In the genomic region with DNA sequence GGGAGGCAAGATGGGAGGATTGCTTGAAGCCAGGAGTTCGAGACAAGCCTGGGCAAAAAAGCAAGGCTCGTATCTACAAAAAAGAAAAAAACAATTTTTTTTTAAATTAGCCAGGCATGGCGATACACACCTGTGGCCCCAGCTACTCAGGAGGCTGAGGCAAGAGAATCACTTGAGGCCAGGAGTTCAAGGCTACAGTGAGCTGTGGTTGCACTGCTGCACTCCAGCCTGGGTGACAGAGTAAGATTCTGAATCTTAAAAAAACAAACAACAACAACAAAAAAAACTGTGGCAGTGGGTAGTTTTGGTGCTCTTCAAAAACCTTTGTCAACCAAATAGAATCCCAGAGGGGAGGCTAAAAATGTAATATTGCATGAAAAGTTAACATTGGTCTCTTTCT, we compare ENCODE assay signal across 1 cellular context.
TF ChIP-seq lines count a peak whose summit lies in the region.

No MANE protein-coding gene starts in this region.

TF ChIP-seq in GM12878, 131 proteins besides CTCF, POLR2A, EP300 and RAD21:
- TF ChIP-seq CHD4 (IDR thresholded peaks at IDR 0.05) (no peak), CBX5 (IDR thresholded peaks at IDR 0.05; ENCODE audit: low read depth) (no peak), RUNX3 (IDR thresholded peaks at IDR 0.05; ENCODE audit: low read length) (0 out of 2 replicates have a peak, but pooled peaks have one; percentile 12)
